ENCODE assay signal across 9 cellular contexts in genomic region chr7:31569528-31569927, GRCh38. TPM values are rescaled to one million over a fixed set of nuclear protein-coding genes. Genes with fewer than 3 reads are reported as not detected.
"Had no signal": no experiment of that assay in that cellular context is flagged by ENCODE, and none has a peak within 500 bp of the region (broad histone marks: within the 10 kb centered on the region; RNA-seq: fewer than 3 reads in every experiment).

No MANE protein-coding gene starts in this region.

- ATAC-seq: GM12878 had no signal

- FAIRE-seq: G401.6, GM12878, GM12891, GM12892, GM18507, GM19239 had no signal

- H3K4me3 ChIP-seq: GM12878 had no signal

- DNase-seq: GDM1, GF-D8 had no signal

RNA-seq across cellular contexts. Expression of gene ITPRID1, which starts 55.6 kb away (rescaled TPM):
- total RNA-seq: G401 had no signal
- polyA plus RNA-seq: GM12878 had no signal
